13 cellular contexts compared by ENCODE assay signal in the genomic region with DNA sequence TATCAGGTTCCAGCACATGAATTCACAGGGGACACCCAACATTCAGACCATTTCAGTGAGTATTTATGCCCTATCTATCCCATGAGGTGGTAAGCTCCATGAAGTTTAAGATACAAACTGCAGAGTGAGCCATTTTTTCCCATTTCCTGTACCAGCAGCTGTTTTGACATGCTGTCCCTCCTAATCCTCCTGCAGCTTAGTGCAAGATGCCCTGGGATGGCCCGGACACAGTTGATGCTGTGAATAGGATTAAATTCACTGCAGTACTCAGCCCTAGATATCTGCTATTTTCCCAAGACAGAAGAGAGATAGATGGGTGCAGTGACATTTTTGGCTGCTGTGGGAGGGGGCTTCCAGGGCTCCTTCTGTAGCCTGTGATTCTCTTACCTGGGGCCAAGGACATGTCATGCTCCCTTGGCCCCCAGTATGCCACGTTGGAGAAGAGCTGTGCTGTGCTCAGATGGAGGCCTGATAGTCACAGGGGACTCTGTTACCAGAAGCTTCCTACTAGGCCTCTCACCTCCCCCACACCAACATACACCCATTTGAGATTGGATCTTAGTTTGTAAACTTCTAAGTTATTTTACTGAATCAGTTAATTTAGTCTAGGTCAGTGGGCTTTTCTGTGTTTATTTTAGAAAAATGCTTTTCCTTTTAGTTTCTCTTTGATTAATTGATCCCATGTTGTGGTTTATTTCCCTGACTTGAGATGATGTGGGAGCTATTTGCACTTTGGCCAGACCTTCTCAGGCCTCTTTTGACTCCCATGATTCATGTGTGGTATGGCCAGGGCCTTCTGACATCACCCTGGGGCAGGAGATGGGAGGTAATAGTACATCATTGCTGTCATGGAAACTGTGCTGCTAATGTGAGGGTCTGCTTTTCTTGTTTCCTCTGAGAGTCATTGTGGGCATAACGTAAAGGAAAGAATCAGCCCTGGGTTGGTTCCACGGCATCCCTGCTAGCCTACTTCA.
DNase-seq lines count a peak whose midpoint lies in the region; ATAC-seq, FAIRE-seq and TF ChIP-seq lines count a peak whose summit lies in the region.
"Had no signal": no experiment of that assay in that cellular context is flagged by ENCODE, and none has a peak within 500 bp of the region (broad histone marks: within the 10 kb centered on the region; RNA-seq: fewer than 3 reads in every experiment).

No MANE protein-coding gene starts in this region.

- H3K9ac ChIP-seq in BLaER1 treated with 17β-estradiol and CSF1 and Interleukin-3, amounts not matched to agents 10 nM and 100 nM: no peak overlapping the region; a peak in 1 of 22 replicates
- no peak overlapping the region for H3K9ac ChIP-seq in K562 (ENCODE audit: insufficient read depth in 1 of 2, low read depth in 2 of 2, low read length in 2 of 2)

- H3K9me3 Mint-ChIP-seq in HFFc6 (no peaks in the 10 kb centered on the region), nephron (no peaks in the 10 kb centered on the region)

- no peaks in the 10 kb centered on the region for H3K27me3 Mint-ChIP-seq in HFFc6 (ENCODE audit: insufficient read depth)
- no peaks in the 10 kb centered on the region for H3K27me3 Mint-ChIP-seq in nephron (ENCODE audit: low read depth)

- ATAC-seq in K562: peak; percentile 71
- no peak for ATAC-seq in HG03565 (IDR thresholded peaks at IDR 0.05; ENCODE audit: unreplicated experiment)
- ATAC-seq: right cardiac atrium had no signal

- TF ChIP-seq CTCF in HFFc6 (IDR thresholded peaks at IDR 0.05) (no peak), K562 (IDR thresholded peaks at IDR 0.05 in 2 of 3, conservative IDR thresholded peaks at IDR 0.05 in 1 of 3; ENCODE audit: insufficient read depth in 2 of 3, low read depth in 1 of 3, low read length in 3 of 3) (no peak), nephron (IDR thresholded peaks at IDR 0.05; ENCODE audit: unreplicated experiment in 3 of 3) (no peak)

- FAIRE-seq in K562 (lab: Jason Lieb, UNC): no peak

- peaks cover 27 to 60% (median 50%) of the 10 kb centered on the region in 10 experiments for H3K4me1 ChIP-seq in BLaER1 treated with 17β-estradiol and CSF1 and Interleukin-3, amounts not matched to agents 10 nM and 100 nM
- peaks cover 0 to 8% of the 10 kb centered on the region in 2 experiments; a peak in 4 of 5 replicates for H3K4me1 ChIP-seq in K562 (replicated peaks in 1 of 2; ENCODE audit: control insufficient read depth in 2 of 2, insufficient read depth in 2 of 2, low read length in 2 of 2)

- H3K27ac ChIP-seq in BLaER1 treated with 17β-estradiol and CSF1 and Interleukin-3, amounts not matched to agents 10 nM and 100 nM: peak overlapping the region in 2 of 11 experiments; percentile 10 to 43; a peak in 1 of 22 replicates
- no peak overlapping the region for H3K27ac ChIP-seq in K562 (ENCODE audit: extremely low read depth, low read depth, low read length)

- H3K27me3 ChIP-seq in BLaER1 treated with 17β-estradiol and CSF1 and Interleukin-3, amounts not matched to agents 10 nM and 100 nM: no peaks in the 10 kb centered on the region
- no peaks in the 10 kb centered on the region for H3K27me3 ChIP-seq in K562 (ENCODE audit: control insufficient read depth in 2 of 2, insufficient read depth in 2 of 2, low read length in 2 of 2)

- TF ChIP-seq POLR2A in K562 (conservative IDR thresholded peaks at IDR 0.05): no peak

- H3K4me3 Mint-ChIP-seq in HFFc6: peak overlapping the region; percentile 15; the same call in 1 of the 2 replicates
- H3K4me3 Mint-ChIP-seq in nephron: no peak overlapping the region

- TF ChIP-seq EP300 in K562 (IDR thresholded peaks at IDR 0.05; ENCODE audit: low read length): no peak

- in situ Hi-C loops in K562 (cut with MboI): no loop called here

- H3K27ac Mint-ChIP-seq in HFFc6 (peak overlapping the region; percentile 86), nephron (peak overlapping the region; percentile 60 to 80 (median 77))

- peak; percentile 69 for DNase-seq in HFFc6
- peak in 2 of 4 experiments; percentile 12 to 20 for DNase-seq in K562 (ENCODE audit: extremely low read depth in 1 of 4, low spot score in 3 of 4)
- DNase-seq in NCI-H1417 (lab: John Stamatoyannopoulos, UW): no peak
- no peak for DNase-seq in DMS153 (lab: John Stamatoyannopoulos, UW)
- DNase-seq in cortex of kidney (lab: John Stamatoyannopoulos, UW): no peak
- DNase-seq: DMS 273 treated with DMSO at 0.1 percent for 48 hours, glutamatergic neuron, right cardiac atrium, T-helper 2 cell had no signal

- no peak overlapping the region for H3K4me3 ChIP-seq in BLaER1 treated with 17β-estradiol and CSF1 and Interleukin-3, amounts not matched to agents 10 nM and 100 nM
- no peak overlapping the region for H3K4me3 ChIP-seq in K562
- H3K4me3 ChIP-seq: lung had no signal

- H3K36me3 Mint-ChIP-seq in HFFc6 (ENCODE audit: low read depth) (peaks cover 26% of the 10 kb centered on the region), nephron (ENCODE audit: low read depth) (peaks cover 15% of the 10 kb centered on the region)

- H4K20me1 ChIP-seq in BLaER1 treated with 17β-estradiol and CSF1 and Interleukin-3, amounts not matched to agents 10 nM and 100 nM: no peaks in the 10 kb centered on the region
- H4K20me1 ChIP-seq in K562 (replicated peaks; ENCODE audit: control insufficient read depth, insufficient read depth, low read length): no peaks in the 10 kb centered on the region

- 0 out of 22 replicates have a peak, but pooled peaks cover 0 to 5% (median 0%) of the 10 kb centered on the region in 11 experiments for H3K9me3 ChIP-seq in BLaER1 treated with 17β-estradiol and CSF1 and Interleukin-3, amounts not matched to agents 10 nM and 100 nM (replicated peaks in 1 of 11)
- no peaks in the 10 kb centered on the region for H3K9me3 ChIP-seq in K562 (replicated peaks; ENCODE audit: control insufficient read depth, insufficient read depth, low read depth, low read length)

- no TSS peak for BruUV-seq in K562 (replicated peaks; lab: Mats Ljungman, UMichigan)

- no peaks in the 10 kb centered on the region for H3K9me1 ChIP-seq in K562 (ENCODE audit: control insufficient read depth, insufficient read depth, low read length)

- POLR2A ChIA-PET in K562 (lab: Yijun Ruan, JAX): interaction anchor here (0.5 to 1.0 kb wide), 4 partner anchors 11 to 835 kb away, joined by 3 to 6 read pairs (median 3); no protein-coding TSS in a partner anchor

- intact Hi-C loops in K562 (cut with micrococcal nuclease): no loop called here

- H2AFZ ChIP-seq in K562 (ENCODE audit: low read depth, low read length): no peak overlapping the region

- H3K36me3 ChIP-seq in BLaER1 treated with 17β-estradiol and CSF1 and Interleukin-3, amounts not matched to agents 10 nM and 100 nM: peaks cover 0 to 39% (median 19%) of the 10 kb centered on the region in 11 experiments; a peak in 15 of 22 replicates
- peaks cover 4% of the 10 kb centered on the region; the same call in 1 of the 3 replicates for H3K36me3 ChIP-seq in K562 (ENCODE audit: control insufficient read depth, insufficient read depth, low read length)

- H3K4me1 Mint-ChIP-seq in HFFc6 (ENCODE audit: low read depth): peaks cover 34% of the 10 kb centered on the region
- H3K4me1 Mint-ChIP-seq in nephron: peaks cover 34% of the 10 kb centered on the region

- peak overlapping the region in 9 of 11 experiments; percentile 11 to 53 (median 36); a peak in 18 of 22 replicates for H3K4me2 ChIP-seq in BLaER1 treated with 17β-estradiol and CSF1 and Interleukin-3, amounts not matched to agents 10 nM and 100 nM
- H3K4me2 ChIP-seq in K562 (ENCODE audit: insufficient read depth, low read length): no peak overlapping the region

- CTCF ChIA-PET in K562 (lab: Yijun Ruan, JAX; ENCODE audit: low intra/inter-chr PET ratio): no interaction called here

- WGBS in K562 (ENCODE audit: insufficient coverage, low coverage, missing lambda C conversion rate): 57% methylated on average over 4 of the region's 4 CpGs

- H3K79me2 ChIP-seq in K562 (ENCODE audit: control insufficient read depth, insufficient read depth, low read length): no peaks in the 10 kb centered on the region

- no peak for TF ChIP-seq RAD21 in K562 (CRISPR knock-in tag; conservative IDR thresholded peaks at IDR 0.05 in 1 of 2, IDR thresholded peaks at IDR 0.05 in 1 of 2)

TF ChIP-seq in K562, 482 proteins besides CTCF, POLR2A, EP300 and RAD21 (continues in another document):
- TF ChIP-seq, protein P1, sequence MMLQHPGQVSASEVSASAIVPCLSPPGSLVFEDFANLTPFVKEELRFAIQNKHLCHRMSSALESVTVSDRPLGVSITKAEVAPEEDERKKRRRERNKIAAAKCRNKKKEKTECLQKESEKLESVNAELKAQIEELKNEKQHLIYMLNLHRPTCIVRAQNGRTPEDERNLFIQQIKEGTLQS (IDR thresholded peaks at IDR 0.05): 0 out of 2 replicates have a peak, but pooled peaks have one; percentile 15
- TF ChIP-seq, protein P1 (CRISPR knock-in tag; conservative IDR thresholded peaks at IDR 0.05): no peak
- TF ChIP-seq ZNF77 (CRISPR knock-in tag; IDR thresholded peaks at IDR 0.05) (no peak), ZNF41 (CRISPR knock-in tag; conservative IDR thresholded peaks at IDR 0.05) (peak; percentile 91), CSDE1 (IDR thresholded peaks at IDR 0.05) (no peak), ZFX (CRISPR knock-in tag; IDR thresholded peaks at IDR 0.05) (peak; percentile 52; the same call in 1 of the 2 replicates), HNRNPK (IDR thresholded peaks at IDR 0.05; ENCODE audit: low read depth, low read length, poor library complexity, severe bottlenecking) (no peak)
- TF ChIP-seq, protein P2, sequence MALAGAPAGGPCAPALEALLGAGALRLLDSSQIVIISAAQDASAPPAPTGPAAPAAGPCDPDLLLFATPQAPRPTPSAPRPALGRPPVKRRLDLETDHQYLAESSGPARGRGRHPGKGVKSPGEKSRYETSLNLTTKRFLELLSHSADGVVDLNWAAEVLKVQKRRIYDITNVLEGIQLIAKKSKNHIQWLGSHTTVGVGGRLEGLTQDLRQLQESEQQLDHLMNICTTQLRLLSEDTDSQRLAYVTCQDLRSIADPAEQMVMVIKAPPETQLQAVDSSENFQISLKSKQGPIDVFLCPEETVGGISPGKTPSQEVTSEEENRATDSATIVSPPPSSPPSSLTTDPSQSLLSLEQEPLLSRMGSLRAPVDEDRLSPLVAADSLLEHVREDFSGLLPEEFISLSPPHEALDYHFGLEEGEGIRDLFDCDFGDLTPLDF (CRISPR knock-in tag; IDR thresholded peaks at IDR 0.05): no peak
- TF ChIP-seq, protein P3, sequence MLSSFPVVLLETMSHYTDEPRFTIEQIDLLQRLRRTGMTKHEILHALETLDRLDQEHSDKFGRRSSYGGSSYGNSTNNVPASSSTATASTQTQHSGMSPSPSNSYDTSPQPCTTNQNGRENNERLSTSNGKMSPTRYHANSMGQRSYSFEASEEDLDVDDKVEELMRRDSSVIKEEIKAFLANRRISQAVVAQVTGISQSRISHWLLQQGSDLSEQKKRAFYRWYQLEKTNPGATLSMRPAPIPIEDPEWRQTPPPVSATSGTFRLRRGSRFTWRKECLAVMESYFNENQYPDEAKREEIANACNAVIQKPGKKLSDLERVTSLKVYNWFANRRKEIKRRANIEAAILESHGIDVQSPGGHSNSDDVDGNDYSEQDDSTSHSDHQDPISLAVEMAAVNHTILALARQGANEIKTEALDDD (IDR thresholded peaks at IDR 0.05): peak; percentile 57; the same call in 1 of the 2 replicates
